18 cellular contexts compared by ENCODE assay signal in genomic region chr18:75544496-75544895, GRCh38.
DNase-seq lines count a peak whose midpoint lies in the region; ATAC-seq, FAIRE-seq and TF ChIP-seq lines count a peak whose summit lies in the region.
"Had no signal": no experiment of that assay in that cellular context is flagged by ENCODE, and none has a peak within 500 bp of the region (broad histone marks: within the 10 kb centered on the region; RNA-seq: fewer than 3 reads in every experiment).

No MANE protein-coding gene starts in this region.

- H3K27me3 ChIP-seq in astrocyte (ENCODE audit: insufficient read depth, low read length) (no peaks in the 10 kb centered on the region), foreskin keratinocyte (peaks cover under 1% of the 10 kb centered on the region)
- H3K27me3 ChIP-seq: sigmoid colon had no signal

- H3K9ac ChIP-seq in astrocyte (ENCODE audit: low read length), result no peak overlapping the region

- H3K9me3 ChIP-seq in astrocyte (ENCODE audit: insufficient read depth, low read depth, low read length), result no peaks in the 10 kb centered on the region
- H3K9me3 ChIP-seq: sigmoid colon, tibial artery had no signal

- peaks cover 3% of the 10 kb centered on the region for H3K9me3 Mint-ChIP-seq in astrocyte (ENCODE audit: unreplicated experiment)
- H3K9me3 Mint-ChIP-seq: activated CD4-positive, alpha-beta T cell treated with anti-CD3 and anti-CD28 coated beads, Interleukin-2, amount 10 ng/mL, durations not matched to agents 24 days and 14 days; central memory CD8-positive, alpha-beta T cell had no signal

- peaks cover 11% of the 10 kb centered on the region for H3K4me1 ChIP-seq in astrocyte (ENCODE audit: insufficient read depth, low read length)
- peaks cover 8% of the 10 kb centered on the region for H3K4me1 ChIP-seq in foreskin keratinocyte
- H3K4me1 ChIP-seq: tibial artery had no signal

- no peak for FAIRE-seq in astrocyte (lab: Jason Lieb, UNC)
- FAIRE-seq: GM18507 had no signal

- H4K20me1 ChIP-seq in astrocyte (ENCODE audit: insufficient read depth, low read length), result no peaks in the 10 kb centered on the region

- DNase-seq in A172 (ENCODE audit: low spot score) (peak; percentile 61), H4 (ENCODE audit: low spot score) (peak; percentile 34), astrocyte (ENCODE audit: low read depth) (peak; percentile 81), foreskin keratinocyte (peak; percentile 76 to 83), epidermal melanocyte (ENCODE audit: insufficient read length, low spot score) (no peak), cerebellar nuclear complex (lab: John Stamatoyannopoulos, UW) (no peak)
- no peak for DNase-seq in activated T-cell treated with anti-CD3 and anti-CD28 coated beads, Interleukin-2, amount 50 U/mL, for 1 hour
- DNase-seq: activated CD4-positive, alpha-beta T cell treated with anti-CD3 and anti-CD28 coated beads, Interleukin-2, amount 10 ng/mL, durations not matched to agents 24 days and 14 days; kidney glomerular epithelial cell; occipital lobe; Right ventricle myocardium superior; sigmoid colon; T-helper 9 cell; tibial artery had no signal

- peaks cover 13% of the 10 kb centered on the region for H3K4me1 Mint-ChIP-seq in astrocyte (ENCODE audit: low read depth, unreplicated experiment)
- H3K4me1 Mint-ChIP-seq: activated CD4-positive, alpha-beta T cell treated with anti-CD3 and anti-CD28 coated beads, Interleukin-2, amount 10 ng/mL, durations not matched to agents 24 days and 14 days; central memory CD8-positive, alpha-beta T cell had no signal

- H3K36me3 ChIP-seq in astrocyte (ENCODE audit: insufficient read depth, low read length), result no peaks in the 10 kb centered on the region
- H3K36me3 ChIP-seq: sigmoid colon, tibial artery had no signal

- no peak overlapping the region for H3K4me3 Mint-ChIP-seq in astrocyte (ENCODE audit: unreplicated experiment)
- H3K4me3 Mint-ChIP-seq: activated CD4-positive, alpha-beta T cell treated with anti-CD3 and anti-CD28 coated beads, Interleukin-2, amount 10 ng/mL, durations not matched to agents 24 days and 14 days; activated naive CD8-positive, alpha-beta T cell; central memory CD8-positive, alpha-beta T cell had no signal

- ATAC-seq in foreskin keratinocyte, result peak; percentile 98
- ATAC-seq in GM19324 (IDR thresholded peaks at IDR 0.05; ENCODE audit: low FRiP score, unreplicated experiment), result no peak

- no peak overlapping the region for H3K27ac Mint-ChIP-seq in astrocyte (ENCODE audit: unreplicated experiment)
- H3K27ac Mint-ChIP-seq: activated CD4-positive, alpha-beta T cell treated with anti-CD3 and anti-CD28 coated beads, Interleukin-2, amount 10 ng/mL, durations not matched to agents 24 days and 14 days; activated naive CD8-positive, alpha-beta T cell had no signal

- peak overlapping the region; percentile 70 for H3K4me2 ChIP-seq in astrocyte (ENCODE audit: low read length)

- TF ChIP-seq CTCF in astrocyte (IDR thresholded peaks at IDR 0.05; ENCODE audit: insufficient read depth, low read depth, low read length), result no peak
- no peak for TF ChIP-seq CTCF in foreskin keratinocyte (conservative IDR thresholded peaks at IDR 0.05)

- H3K27me3 Mint-ChIP-seq in astrocyte (ENCODE audit: low read depth, unreplicated experiment), result peaks cover 5% of the 10 kb centered on the region

- H2AFZ ChIP-seq in astrocyte (ENCODE audit: low read depth, low read length), result no peak overlapping the region

- no peaks in the 10 kb centered on the region for H3K79me2 ChIP-seq in astrocyte (ENCODE audit: insufficient read depth, low read length)

- H3K27ac ChIP-seq in astrocyte (ENCODE audit: low read depth, low read length), result peak overlapping the region; percentile 46
- peak overlapping the region; percentile 25 for H3K27ac ChIP-seq in foreskin keratinocyte
- H3K27ac ChIP-seq: tibial artery had no signal

- H3K4me3 ChIP-seq in astrocyte (ENCODE audit: insufficient read depth, low read depth, low read length), result no peak overlapping the region
- H3K4me3 ChIP-seq: tibial artery had no signal

- H3K36me3 Mint-ChIP-seq in astrocyte (ENCODE audit: low read depth, unreplicated experiment), result no peaks in the 10 kb centered on the region
- H3K36me3 Mint-ChIP-seq: activated naive CD8-positive, alpha-beta T cell had no signal

Comparison
In these comparisons a context has a peak if more than half of its experiments do, and no peak if none do; other contexts are left out.
1. DNase-seq: peak in A172 (single experiment), H4 (single experiment), astrocyte (single experiment) and foreskin keratinocyte (2 of 2); none in epidermal melanocyte (single experiment), activated T-cell treated with anti-CD3 and anti-CD28 coated beads, Interleukin-2, amount 50 U/mL, for 1 hour (single experiment) and cerebellar nuclear complex (0 of 2).